Comparison of ENCODE assay signal across 20 cellular contexts in genomic region chr7:133789951-133790350, GRCh38.
DNase-seq lines count a peak whose midpoint lies in the region; ATAC-seq and TF ChIP-seq lines count a peak whose summit lies in the region.
"Had no signal": no experiment of that assay in that cellular context is flagged by ENCODE, and none has a peak within 500 bp of the region (broad histone marks: within the 10 kb centered on the region; RNA-seq: fewer than 3 reads in every experiment).

No MANE protein-coding gene starts in this region.

- CTCF ChIA-PET in AG04450 (lab: Charles Lee) = interaction anchor here (1.4 kb wide), 1 partner anchor 64 kb away, joined by 4 read pairs; no protein-coding TSS in a partner anchor

- no peaks in the 10 kb centered on the region for H3K9me3 ChIP-seq in AG04450 (ENCODE audit: control insufficient read depth, insufficient read depth, low read length)
- H3K9me3 ChIP-seq: ascending aorta, gastroesophageal sphincter, pancreas had no signal

- POLR2A ChIA-PET in AG04450 (lab: Yijun Ruan, JAX) = no interaction called here

- H3K27me3 ChIP-seq in AG04450 (ENCODE audit: control insufficient read depth, insufficient read depth, low read length) (no peaks in the 10 kb centered on the region), H7 (ENCODE audit: control insufficient read depth, insufficient read depth, low read length) (no peaks in the 10 kb centered on the region)
- H3K27me3 ChIP-seq: ascending aorta, gastroesophageal sphincter, pancreas had no signal

- TF ChIP-seq CTCF in AG04450 (IDR thresholded peaks at IDR 0.05; ENCODE audit: low read depth, low read length) (0 out of 2 replicates have a peak, but pooled peaks have one; percentile 10), astrocyte of the cerebellum (IDR thresholded peaks at IDR 0.05; ENCODE audit: low read depth, low read length, missing control alignments) (peak; percentile 42)

- no peaks in the 10 kb centered on the region for H3K36me3 ChIP-seq in H7 (replicated peaks; ENCODE audit: control insufficient read depth, insufficient read depth, low read length)
- H3K36me3 ChIP-seq: ascending aorta, gastroesophageal sphincter, pancreas had no signal

- no peak for ATAC-seq in SK-N-SH treated with all-trans-retinoic acid at 6 μM for 48 hours
- ATAC-seq: activated CD8-positive, alpha-beta T cell treated with anti-CD3 and anti-CD28 coated beads for 36 hours; gastroesophageal sphincter had no signal

- in situ Hi-C loops in astrocyte of the cerebellum (cut with HindIII; ENCODE audit: low sequenced_read_pairs) = no loop called here

- H3K27ac ChIP-seq in AG04450 (ENCODE audit: low read depth, low read length) (no peak overlapping the region), substantia nigra (ENCODE audit: low read depth, low read length, poor library complexity, severe bottlenecking) (no peak overlapping the region)
- H3K27ac ChIP-seq: ascending aorta, gastroesophageal sphincter, HL-60, pancreas had no signal

- H3K4me3 ChIP-seq in AG04450 (ENCODE audit: low read depth, low read length) (no peak overlapping the region), H7 (ENCODE audit: insufficient read depth, low read depth, low read length) (no peak overlapping the region), astrocyte of the cerebellum (ENCODE audit: low read depth, low read length) (no peak overlapping the region)
- H3K4me3 ChIP-seq: ascending aorta, gastroesophageal sphincter, pancreas had no signal

- DNase-seq in AG04450 (ENCODE audit: low read depth, low spot score) (no peak), H7 (peak; percentile 6), astrocyte of the cerebellum (ENCODE audit: low read depth) (peak; percentile 37), iris pigment epithelial cell (ENCODE audit: low read depth) (peak; percentile 7), NCI-H510A treated with DMSO at 0.1 percent for 48 hours (lab: John Stamatoyannopoulos, UW) (no peak), substantia nigra (lab: John Stamatoyannopoulos, UW) (no peak)
- DNase-seq in stimulated activated CD4-positive, alpha-beta T cell treated with anti-CD3 and anti-CD28 coated beads, Interleukin-2, amount 100 ng/mL, for 48 hours = no peak
- DNase-seq: activated CD8-positive, alpha-beta T cell treated with anti-CD3 and anti-CD28 coated beads for 36 hours; activated naive CD4-positive, alpha-beta T cell treated with anti-CD3 and anti-CD28 coated beads, Interleukin-2, amount 50 U/mL, for 16 hours; activated T-cell treated with anti-CD3 and anti-CD28 coated beads, Interleukin-2, amount 50 U/mL, for 48 hours; DND-41; erythroblast; GOT3; MV-4-11; NCI-H2107; pancreas had no signal

TF ChIP-seq in SK-N-SH treated with all-trans-retinoic acid at 6 μM for 48 hours, 23 proteins besides CTCF, POLR2A, EP300 and RAD21:
- TF ChIP-seq ARNTL (CRISPR knock-in tag; IDR thresholded peaks at IDR 0.05; ENCODE audit: borderline replicate concordance, low read depth) (no peak), BACH2 (CRISPR knock-in tag; IDR thresholded peaks at IDR 0.05; ENCODE audit: borderline replicate concordance) (no peak), POU6F1 (CRISPR knock-in tag; IDR thresholded peaks at IDR 0.05; ENCODE audit: borderline replicate concordance, low read depth) (no peak), OSR1 (CRISPR knock-in tag; IDR thresholded peaks at IDR 0.05) (no peak)
TF ChIP-seq in SK-N-SH treated with all-trans-retinoic acid at 6 μM for 48 hours: peak in this region for 0.

Comparison
In these comparisons a context has a peak if more than half of its experiments do, and no peak if none do; other contexts are left out.
1. DNase-seq: peak in H7 (single experiment), astrocyte of the cerebellum (single experiment) and iris pigment epithelial cell (single experiment); none in AG04450 (single experiment), stimulated activated CD4-positive, alpha-beta T cell treated with anti-CD3 and anti-CD28 coated beads, Interleukin-2, amount 100 ng/mL, for 48 hours (0 of 2), NCI-H510A treated with DMSO at 0.1 percent for 48 hours (single experiment) and substantia nigra (0 of 49).